ENCODE assay signal across 11 cellular contexts in the genomic region with DNA sequence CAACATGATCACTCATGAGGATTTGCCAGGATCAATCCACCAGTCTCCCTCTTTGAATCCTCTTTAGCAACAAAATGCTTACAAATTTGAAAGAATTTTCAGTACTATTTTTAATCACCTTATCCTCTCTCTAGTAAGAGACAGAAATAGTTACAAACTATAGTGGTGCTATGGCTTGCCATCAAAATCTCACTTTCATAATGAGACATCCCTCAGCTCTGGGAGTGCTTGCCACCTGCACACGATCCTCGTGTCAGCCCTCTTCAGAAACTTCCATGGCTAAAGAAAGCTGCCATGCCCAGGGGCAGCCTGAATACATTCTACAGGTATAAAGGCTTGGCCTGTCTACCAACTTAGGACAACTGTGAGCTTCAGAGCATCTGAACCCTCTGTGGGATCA. TPM values are rescaled to one million over a fixed set of nuclear protein-coding genes. Genes with fewer than 3 reads are reported as not detected.
DNase-seq lines count a peak whose midpoint lies in the region; ATAC-seq lines count a peak whose summit lies in the region.
"Had no signal": no experiment of that assay in that cellular context is flagged by ENCODE, and none has a peak within 500 bp of the region (broad histone marks: within the 10 kb centered on the region; RNA-seq: fewer than 3 reads in every experiment).

No MANE protein-coding gene starts in this region.

- H3K27me3 ChIP-seq in H7 (ENCODE audit: control insufficient read depth, insufficient read depth, low read length) = no peaks in the 10 kb centered on the region

- no peak for DNase-seq in activated CD4-positive, CD25-positive, alpha-beta regulatory T cell (lab: John Stamatoyannopoulos, UW)
- no peak for DNase-seq in immature natural killer cell
- DNase-seq in H7 = no peak
- DNase-seq: CD8-positive, alpha-beta memory T cell; IMR-90; NCI-H1436 treated with DMSO at 0.1 percent for 48 hours; NCI-H748 treated with DMSO at 0.1 percent for 48 hours had no signal

- peaks cover 7 to 11% of the 10 kb centered on the region in 2 donors for H3K4me1 Mint-ChIP-seq in immature natural killer cell

- peaks cover 2 to 17% (median 11%) of the 10 kb centered on the region in 3 donors for H3K27me3 Mint-ChIP-seq in immature natural killer cell (ENCODE audit: low read depth in 3 of 3)

- peaks cover 0 to 13% (median 4%) of the 10 kb centered on the region in 6 donors for H3K9me3 Mint-ChIP-seq in immature natural killer cell

- no peak overlapping the region for H3K27ac Mint-ChIP-seq in immature natural killer cell

- H3K4me3 Mint-ChIP-seq in immature natural killer cell = no peak overlapping the region
- H3K4me3 Mint-ChIP-seq: CD8-positive, alpha-beta memory T cell had no signal

- H3K4me3 ChIP-seq in H7 (ENCODE audit: insufficient read depth, low read depth, low read length) = no peak overlapping the region

- ATAC-seq in GM18867 (IDR thresholded peaks at IDR 0.05; ENCODE audit: unreplicated experiment) (peak; percentile 46), GM19468 (IDR thresholded peaks at IDR 0.05; ENCODE audit: extremely low read depth, unreplicated experiment) (peak; percentile 68), HG02885 (IDR thresholded peaks at IDR 0.05; ENCODE audit: poor library complexity, unreplicated experiment) (peak; percentile 35), HG03565 (IDR thresholded peaks at IDR 0.05; ENCODE audit: unreplicated experiment) (peak; percentile 52)

- H3K36me3 ChIP-seq in H7 (replicated peaks; ENCODE audit: control insufficient read depth, insufficient read depth, low read length) = no peaks in the 10 kb centered on the region

- no peaks in the 10 kb centered on the region for H3K36me3 Mint-ChIP-seq in immature natural killer cell

RNA-seq across cellular contexts. Expression of a gene that starts 5.1 kb away (rescaled TPM):
- 10 to 100 TPM; 41.7 to 71.4 (median 65.4) TPM for polyA plus RNA-seq in immature natural killer cell
- 245 and 292 TPM in 2 replicates for total RNA-seq in H7 (2014; rRNA removed; shearing (Covaris generic))
